In the genomic region with DNA sequence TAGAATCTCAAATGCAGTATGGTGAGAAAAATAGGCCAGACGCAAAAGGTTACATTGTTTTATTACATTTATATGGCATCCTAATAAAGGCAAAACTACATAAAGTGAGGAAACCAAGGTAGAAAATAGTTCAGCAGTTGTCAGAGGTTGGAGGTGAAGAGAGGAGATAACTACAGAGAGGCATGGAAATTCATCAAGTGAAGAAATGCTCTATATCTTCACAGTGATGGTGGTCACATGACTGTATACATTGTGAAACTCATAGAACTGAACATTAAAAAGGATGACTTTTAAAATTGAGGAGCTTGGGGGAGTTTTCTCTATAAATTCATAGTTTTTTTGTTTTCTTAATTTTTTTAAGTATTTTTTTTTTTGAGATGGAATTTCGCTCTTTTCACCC, we compare ENCODE assay signal across 16 cellular contexts. TPM values are rescaled to one million over a fixed set of nuclear protein-coding genes. Genes with fewer than 3 reads are reported as not detected.
DNase-seq lines count a peak whose midpoint lies in the region; ATAC-seq, FAIRE-seq and TF ChIP-seq lines count a peak whose summit lies in the region.
"Had no signal": no experiment of that assay in that cellular context is flagged by ENCODE, and none has a peak within 500 bp of the region (broad histone marks: within the 10 kb centered on the region; RNA-seq: fewer than 3 reads in every experiment).

No MANE protein-coding gene starts in this region.

- BruUV-seq in MCF 10A (replicated peaks; lab: Mats Ljungman, UMichigan) (no TSS peak), mammary epithelial cell (replicated peaks; lab: Mats Ljungman, UMichigan) (no TSS peak), K562 (replicated peaks; lab: Mats Ljungman, UMichigan) (no TSS peak)

- H3K9me3 ChIP-seq in mammary epithelial cell (replicated peaks; ENCODE audit: insufficient read depth, low read length), result no peaks in the 10 kb centered on the region
- no peaks in the 10 kb centered on the region for H3K9me3 ChIP-seq in K562 (replicated peaks; ENCODE audit: control insufficient read depth, insufficient read depth, low read depth, low read length)
- H3K9me3 ChIP-seq: BLaER1 treated with 17β-estradiol and CSF1 and Interleukin-3, amounts not matched to agents 10 nM and 100 nM; HAP-1 had no signal

- TF ChIP-seq CTCF in MCF 10A (IDR thresholded peaks at IDR 0.05; ENCODE audit: unreplicated experiment) (no peak), mammary epithelial cell (conservative IDR thresholded peaks at IDR 0.05 in 1 of 2, IDR thresholded peaks at IDR 0.05 in 1 of 2; ENCODE audit: extremely low read depth in 1 of 2, insufficient read depth in 1 of 2, low read depth in 1 of 2, low read length in 2 of 2) (no peak), K562 (IDR thresholded peaks at IDR 0.05 in 2 of 3, conservative IDR thresholded peaks at IDR 0.05 in 1 of 3; ENCODE audit: insufficient read depth in 2 of 3, low read depth in 1 of 3, low read length in 3 of 3) (no peak), nephron progenitor cell (IDR thresholded peaks at IDR 0.05) (no peak)

- ATAC-seq in K562, result no peak
- ATAC-seq in HG03045 (IDR thresholded peaks at IDR 0.05; ENCODE audit: unreplicated experiment), result no peak

- no peak overlapping the region for H3K4me3 Mint-ChIP-seq in MCF 10A (ENCODE audit: unreplicated experiment)
- no peak overlapping the region for H3K4me3 Mint-ChIP-seq in nephron progenitor cell
- H3K4me3 Mint-ChIP-seq: CD4-positive, alpha-beta T cell had no signal

- intact Hi-C loops in MCF 10A (cut with micrococcal nuclease) (no loop called here), mammary epithelial cell (cut with micrococcal nuclease) (no loop called here), K562 (cut with micrococcal nuclease) (no loop called here)

- H3K27me3 Mint-ChIP-seq in MCF 10A (ENCODE audit: insufficient read depth, unreplicated experiment) (no peaks in the 10 kb centered on the region), nephron progenitor cell (ENCODE audit: low read depth, poor library complexity) (no peaks in the 10 kb centered on the region)

- H3K9me1 ChIP-seq in K562 (ENCODE audit: control insufficient read depth, insufficient read depth, low read length), result no peaks in the 10 kb centered on the region

- dilution Hi-C loops in mammary epithelial cell (cut with HindIII; ENCODE audit: low sequenced_read_pairs), result no loop called here

- WGBS in mammary epithelial cell (ENCODE audit: low coverage, missing lambda C conversion rate), result 97% methylated on average over 2 of the region's 2 CpGs
- 88% methylated on average over 2 of the region's 2 CpGs for WGBS in K562 (ENCODE audit: insufficient coverage, low coverage, missing lambda C conversion rate)

- H3K4me1 Mint-ChIP-seq in MCF 10A (ENCODE audit: insufficient read depth, unreplicated experiment) (peaks cover 39% of the 10 kb centered on the region), nephron progenitor cell (peaks cover 82% of the 10 kb centered on the region)

- TF ChIP-seq POLR2A in K562 (conservative IDR thresholded peaks at IDR 0.05), result no peak

- H3K4me2 ChIP-seq in mammary epithelial cell (ENCODE audit: insufficient read depth, low read depth, low read length), result no peak overlapping the region
- H3K4me2 ChIP-seq in K562 (ENCODE audit: insufficient read depth, low read length), result no peak overlapping the region
- H3K4me2 ChIP-seq: BLaER1 treated with 17β-estradiol and CSF1 and Interleukin-3, amounts not matched to agents 10 nM and 100 nM had no signal

- H3K9ac ChIP-seq in mammary epithelial cell (ENCODE audit: insufficient read depth, low read length), result no peak overlapping the region
- no peak overlapping the region for H3K9ac ChIP-seq in K562 (ENCODE audit: insufficient read depth in 1 of 2, low read depth in 2 of 2, low read length in 2 of 2)
- H3K9ac ChIP-seq: BLaER1 treated with 17β-estradiol and CSF1 and Interleukin-3, amounts not matched to agents 10 nM and 100 nM had no signal

- DNase-seq in MCF 10A (ENCODE audit: unreplicated experiment), result no peak
- DNase-seq in mammary epithelial cell, result no peak
- DNase-seq in K562 (ENCODE audit: extremely low read depth in 1 of 4, low spot score in 3 of 4), result no peak
- no peak for DNase-seq in nephron progenitor cell
- no peak for DNase-seq in NCI-H2029 (lab: John Stamatoyannopoulos, UW)
- DNase-seq in NCI-H345 treated with DMSO at 0.1 percent for 48 hours (lab: John Stamatoyannopoulos, UW; ENCODE audit: unreplicated experiment), result no peak
- DNase-seq in activated CD4-positive, alpha-beta T cell treated with anti-CD3 and anti-CD28 coated beads, Interleukin-2, amount 50 U/mL, for 1 hour, result no peak
- DNase-seq: 8988T; ACHN; Calu3; CD4-positive, alpha-beta T cell; DMS 273 treated with DMSO at 0.1 percent for 48 hours had no signal

- no peaks in the 10 kb centered on the region for H4K20me1 ChIP-seq in mammary epithelial cell (ENCODE audit: insufficient read depth, low read length)
- no peaks in the 10 kb centered on the region for H4K20me1 ChIP-seq in K562 (replicated peaks; ENCODE audit: control insufficient read depth, insufficient read depth, low read length)
- H4K20me1 ChIP-seq: BLaER1 treated with 17β-estradiol and CSF1 and Interleukin-3, amounts not matched to agents 10 nM and 100 nM had no signal

- H3K36me3 ChIP-seq in mammary epithelial cell (ENCODE audit: insufficient read depth, low read length) (no peaks in the 10 kb centered on the region), K562 (ENCODE audit: control insufficient read depth, insufficient read depth, low read length) (no peaks in the 10 kb centered on the region)
- H3K36me3 ChIP-seq: BLaER1 treated with 17β-estradiol and CSF1 and Interleukin-3, amounts not matched to agents 10 nM and 100 nM had no signal

- H3K4me3 ChIP-seq in mammary epithelial cell (replicated peaks in 1 of 3; ENCODE audit: insufficient read depth in 1 of 3, low read depth in 2 of 3, low read length in 3 of 3) (no peak overlapping the region), K562 (no peak overlapping the region)
- H3K4me3 ChIP-seq: BLaER1 treated with 17β-estradiol and CSF1 and Interleukin-3, amounts not matched to agents 10 nM and 100 nM; HAP-1 had no signal

- TF ChIP-seq EP300 in K562 (IDR thresholded peaks at IDR 0.05; ENCODE audit: low read length), result no peak

- peaks cover 95% of the 10 kb centered on the region for H3K79me2 ChIP-seq in mammary epithelial cell (ENCODE audit: insufficient read depth, low read length)
- H3K79me2 ChIP-seq in K562 (ENCODE audit: control insufficient read depth, insufficient read depth, low read length), result peaks cover 5% of the 10 kb centered on the region; the same call in 1 of the 3 replicates

- H3K9me3 Mint-ChIP-seq in MCF 10A (ENCODE audit: unreplicated experiment) (no peaks in the 10 kb centered on the region), nephron progenitor cell (peaks cover 22% of the 10 kb centered on the region)
- H3K9me3 Mint-ChIP-seq: CD4-positive, alpha-beta T cell had no signal

- H3K27ac ChIP-seq in mammary epithelial cell (ENCODE audit: insufficient read depth, low read depth, low read length) (no peak overlapping the region), K562 (ENCODE audit: extremely low read depth, low read depth, low read length) (no peak overlapping the region)
- H3K27ac ChIP-seq: BLaER1 treated with 17β-estradiol and CSF1 and Interleukin-3, amounts not matched to agents 10 nM and 100 nM had no signal

- no peak for TF ChIP-seq RAD21 in K562 (CRISPR knock-in tag; conservative IDR thresholded peaks at IDR 0.05 in 1 of 2, IDR thresholded peaks at IDR 0.05 in 1 of 2)

- H3K27me3 ChIP-seq in mammary epithelial cell (ENCODE audit: insufficient read depth, low read length) (no peaks in the 10 kb centered on the region), K562 (ENCODE audit: control insufficient read depth in 2 of 2, insufficient read depth in 2 of 2, low read length in 2 of 2) (no peaks in the 10 kb centered on the region)
- H3K27me3 ChIP-seq: BLaER1 treated with 17β-estradiol and CSF1 and Interleukin-3, amounts not matched to agents 10 nM and 100 nM had no signal

- peak overlapping the region; percentile 75 for H3K27ac Mint-ChIP-seq in MCF 10A (ENCODE audit: low read depth, unreplicated experiment)
- H3K27ac Mint-ChIP-seq in nephron progenitor cell, result peak overlapping the region; percentile 57
- H3K27ac Mint-ChIP-seq: CD4-positive, alpha-beta T cell had no signal

- H2AFZ ChIP-seq in mammary epithelial cell (ENCODE audit: low read depth, low read length) (no peak overlapping the region), K562 (ENCODE audit: low read depth, low read length) (no peak overlapping the region)

- in situ Hi-C loops in mammary epithelial cell (cut with MboI; ENCODE audit: low sequenced_read_pairs in 2 of 2), result no loop called here
- in situ Hi-C loops in K562 (cut with MboI), result no loop called here

- peaks cover 38% of the 10 kb centered on the region for H3K4me1 ChIP-seq in mammary epithelial cell (ENCODE audit: insufficient read depth, low read length)
- H3K4me1 ChIP-seq in K562 (replicated peaks in 1 of 2; ENCODE audit: control insufficient read depth in 2 of 2, insufficient read depth in 2 of 2, low read length in 2 of 2), result peaks cover 0 to 8% of the 10 kb centered on the region in 2 experiments; a peak in 2 of 5 replicates

- no peak for FAIRE-seq in K562 (lab: Jason Lieb, UNC)
- FAIRE-seq: H1 had no signal

- CTCF ChIA-PET in MCF 10A (lab: Yijun Ruan, JAX) (interaction anchor here (0.6 to 1.0 kb wide), 2 partner anchors 8 to 205 kb away, joined by 4 to 6 read pairs; no protein-coding TSS in a partner anchor), mammary epithelial cell (lab: Charles Lee; ENCODE audit: low non-redundant PET) (no interaction called here), K562 (lab: Yijun Ruan, JAX; ENCODE audit: low intra/inter-chr PET ratio) (no interaction called here)

- POLR2A ChIA-PET in MCF 10A (lab: Yijun Ruan, JAX), result interaction anchor here (0.6 to 1.1 kb wide), 2 partner anchors 10 to 11 kb away, joined by 3 read pairs; no protein-coding TSS in a partner anchor
- POLR2A ChIA-PET in K562 (lab: Yijun Ruan, JAX), result interaction anchor here (0.8 kb wide), 1 partner anchor 37 kb away, joined by 3 read pairs; no protein-coding TSS in a partner anchor

- H3K36me3 Mint-ChIP-seq in MCF 10A (ENCODE audit: insufficient read depth, unreplicated experiment) (no peaks in the 10 kb centered on the region), nephron progenitor cell (ENCODE audit: low read depth) (peaks cover 46% of the 10 kb centered on the region)

RNA-seq across cellular contexts. Expression of gene LGR4, which starts 14.4 kb away (rescaled TPM):
- total RNA-seq in MCF 10A (2022) (14.2 and 14.8 TPM in 2 replicates), mammary epithelial cell (10 to 100 TPM; 27.8 to 45.8 TPM), K562 (2014; rRNA removed) (3.1 and 3.8 TPM in 2 replicates), K562 (2014; rRNA removed; fragmentation: Illumina TruSeq; extraction: Trizol) (6.4 and 7.3 TPM in 2 replicates), K562 (2015; rRNA removed; fragmentation: Illumina TruSeq; extraction: Trizol) (6.4 and 9.5 TPM in 2 replicates), K562 (2021) (4.7 and 5.8 TPM in 2 replicates)
- polyA plus RNA-seq in mammary epithelial cell (19.3 TPM), K562 (2011; rRNA removed) (10.1 and 10.8 TPM in 2 replicates), K562 (2014; fragmentation: Illumina TruSeq; extraction: Trizol) (3.7 and 5.9 TPM in 2 replicates), K562 (2014; fragmentation: Nextera tagmentation; extraction: Ambion mirVana) (1 to 10 TPM in 1 of 2 experiments, under 1 TPM in 1; 0.94 to 1.7 TPM), K562 (2014; rRNA removed) (2.5 and 3.7 TPM in 2 replicates)
- polyA minus RNA-seq in mammary epithelial cell, result 93.1 TPM
- total RNA-seq in K562 (2011; cell fraction: chromatin; rRNA removed; ENCODE audit: low replicate concordance), result 23.3 and 49.2 TPM in 2 replicates
- 11.5 and 15.8 TPM in 2 replicates for total RNA-seq in K562 (2011; cell fraction: nucleolus; rRNA removed)
- 23.7 and 31.5 TPM in 2 replicates for total RNA-seq in K562 (2011; cell fraction: nucleoplasm; rRNA removed)
- polyA plus RNA-seq in K562 (2011; cell fraction: cytosol; rRNA removed), result 2.8 and 5.6 TPM in 2 replicates
- 12.8 and 22.2 TPM in 2 replicates for polyA plus RNA-seq in K562 (2011; cell fraction: nucleus; rRNA removed)
- 3.6 and 4.1 TPM in 2 replicates for polyA plus RNA-seq in K562 (2012)
- 16.6 and 32.2 TPM in 2 replicates for polyA minus RNA-seq in K562 (2011; rRNA and poly(A)+ RNA removed)
- polyA minus RNA-seq in K562 (2011; cell fraction: cytosol; rRNA and poly(A)+ RNA removed), result 7.6 and 8.6 TPM in 2 replicates
- polyA minus RNA-seq in K562 (2011; cell fraction: nucleus; rRNA and poly(A)+ RNA removed), result 18.0 and 44.5 TPM in 2 replicates

RNA-seq across cellular contexts. Expression of gene LIN7C, which starts 48.4 kb away (rescaled TPM):
- total RNA-seq in MCF 10A (2022) (47.7 and 50.3 TPM in 2 replicates), mammary epithelial cell (10 to 100 TPM; 43.7 to 76.3 TPM), K562 (2014; rRNA removed) (21.5 and 23.5 TPM in 2 replicates), K562 (2014; rRNA removed; fragmentation: Illumina TruSeq; extraction: Trizol) (52.7 and 55.9 TPM in 2 replicates), K562 (2015; rRNA removed; fragmentation: Illumina TruSeq; extraction: Trizol) (37.4 and 41.4 TPM in 2 replicates), K562 (2021) (32.7 and 34.1 TPM in 2 replicates)
- polyA plus RNA-seq in mammary epithelial cell (16.3 TPM), K562 (2011; rRNA removed) (15.7 and 21.5 TPM in 2 replicates), K562 (2014; fragmentation: Illumina TruSeq; extraction: Trizol) (8.8 and 10.8 TPM in 2 replicates), K562 (2014; fragmentation: Nextera tagmentation; extraction: Ambion mirVana) (10 to 100 TPM; 20.0 to 48.1 TPM), K562 (2014; rRNA removed) (19.2 and 22.6 TPM in 2 replicates)
- 20.2 TPM for polyA minus RNA-seq in mammary epithelial cell
- 3.3 and 11.8 TPM in 2 replicates for total RNA-seq in K562 (2011; cell fraction: chromatin; rRNA removed; ENCODE audit: low replicate concordance)
- total RNA-seq in K562 (2011; cell fraction: nucleolus; rRNA removed), result 2.7 and 3.2 TPM in 2 replicates
- 9.5 and 22.1 TPM in 2 replicates for total RNA-seq in K562 (2011; cell fraction: nucleoplasm; rRNA removed)
- polyA plus RNA-seq in K562 (2011; cell fraction: cytosol; rRNA removed), result 7.6 and 15.1 TPM in 2 replicates
- polyA plus RNA-seq in K562 (2011; cell fraction: nucleus; rRNA removed), result 4.2 and 4.3 TPM in 2 replicates
- polyA plus RNA-seq in K562 (2012), result 5.3 and 6.8 TPM in 2 replicates
- polyA minus RNA-seq in K562 (2011; rRNA and poly(A)+ RNA removed), result 29.7 and 31.2 TPM in 2 replicates
- polyA minus RNA-seq in K562 (2011; cell fraction: cytosol; rRNA and poly(A)+ RNA removed), result 11.4 and 18.3 TPM in 2 replicates
- 6.9 and 9.6 TPM in 2 replicates for polyA minus RNA-seq in K562 (2011; cell fraction: nucleus; rRNA and poly(A)+ RNA removed)
